ENCODE assay signal across 1 cellular context in genomic region chr11:9528141-9528511, GRCh38.
TF ChIP-seq lines count a peak whose summit lies in the region.

No MANE protein-coding gene starts in this region.

TF ChIP-seq in endothelial cell of umbilical vein, 7 proteins besides CTCF, POLR2A, EP300 and RAD21:
- TF ChIP-seq POLR2AphosphoS5 (IDR thresholded peaks at IDR 0.05; ENCODE audit: insufficient read depth, low read depth, low read length): no peak
- TF ChIP-seq MYC (IDR thresholded peaks at IDR 0.05; ENCODE audit: low read depth, low read length): no peak
- TF ChIP-seq EZH2 (IDR thresholded peaks at IDR 0.05; ENCODE audit: borderline replicate concordance, low read depth, low read length, severe bottlenecking): no peak
- no peak for TF ChIP-seq JUN (IDR thresholded peaks at IDR 0.05; ENCODE audit: borderline replicate concordance, insufficient read depth, insufficient read length, low read depth)
- no peak for TF ChIP-seq FOS (IDR thresholded peaks at IDR 0.05; ENCODE audit: borderline replicate concordance, insufficient read depth, low read length)
- TF ChIP-seq MAX (IDR thresholded peaks at IDR 0.05; ENCODE audit: insufficient read depth, insufficient read length): no peak
- TF ChIP-seq GATA2 (IDR thresholded peaks at IDR 0.05; ENCODE audit: insufficient read depth, insufficient read length, low read depth, low read length): no peak
